In genomic region chr15:78415284-78415683, GRCh38 we compare ENCODE assay signal across 8 cellular contexts. TPM values are rescaled to one million over a fixed set of nuclear protein-coding genes. Genes with fewer than 3 reads are reported as not detected.
DNase-seq lines count a peak whose midpoint lies in the region; ATAC-seq and TF ChIP-seq lines count a peak whose summit lies in the region.

No MANE protein-coding gene starts in this region.

- POLR2A ChIA-PET in HEK293 (lab: Yijun Ruan, JAX), result interaction anchor here (2.0 kb wide), 1 partner anchor 17 kb away, joined by 5 read pairs; no protein-coding TSS in a partner anchor

- TF ChIP-seq POLR2A in prostate gland (IDR thresholded peaks at IDR 0.05), result no peak

- H3K4me1 ChIP-seq in HEK293 (ENCODE audit: control insufficient read depth, insufficient read depth, low read length) (peaks cover 12% of the 10 kb centered on the region), prostate gland (replicated peaks) (no peaks in the 10 kb centered on the region)

- no peaks in the 10 kb centered on the region for H3K27me3 ChIP-seq in prostate gland (replicated peaks; ENCODE audit: insufficient read depth)

- in situ Hi-C loops in GM13977 (cut with MboI; ENCODE audit: low pct_unique_long_range_greater_than_20kb, low sequenced_read_pairs, unreplicated experiment), result no loop called here

- H3K27ac ChIP-seq in HEK293 (ENCODE audit: extremely low read depth, low read depth, low read length) (no peak overlapping the region), prostate gland (no peak overlapping the region)

- CTCF ChIA-PET in HEK293 (lab: Yijun Ruan, JAX), result interaction anchor here (0.6 to 10.5 kb wide), 11 partner anchors 9 to 295 kb away, joined by 3 to 176 read pairs (median 3); no protein-coding TSS in a partner anchor

- 57% methylated on average over 4 of the region's 4 CpGs for WGBS in prostate gland

- TF ChIP-seq CTCF in HEK293 (tag by site-specific recombination; IDR thresholded peaks at IDR 0.05) (0 out of 2 replicates have a peak, but pooled peaks have one; percentile 40), prostate gland (IDR thresholded peaks at IDR 0.05) (peak in 3 of 4 experiments; percentile 29 to 39 (median 36)), GM13977 (IDR thresholded peaks at IDR 0.05; ENCODE audit: extremely low read depth, insufficient read depth, missing control alignments) (no peak)

- H3K9me3 ChIP-seq in HEK293 (ENCODE audit: control insufficient read depth, insufficient read depth, low read depth, low read length) (no peaks in the 10 kb centered on the region), prostate gland (no peaks in the 10 kb centered on the region)

- DNase-seq in NCI-H2171 treated with DMSO at 0.1 percent for 48 hours (lab: John Stamatoyannopoulos, UW), result peak; percentile 99
- DNase-seq in cerebellar cortex (ENCODE audit: low spot score), result peak; percentile 43
- DNase-seq in prostate gland (ENCODE audit: low spot score), result no peak
- no peak for DNase-seq in GM13977 (ENCODE audit: low spot score)

- no peak for ATAC-seq in GM18861 (IDR thresholded peaks at IDR 0.05; ENCODE audit: unreplicated experiment)
- no peak for ATAC-seq in GM18520 (IDR thresholded peaks at IDR 0.05; ENCODE audit: unreplicated experiment)
- ATAC-seq in HG02885 (IDR thresholded peaks at IDR 0.05; ENCODE audit: poor library complexity, unreplicated experiment), result no peak

- intact Hi-C loops in prostate gland (cut with DNase I), result no loop called here

- H3K36me3 ChIP-seq in HEK293 (ENCODE audit: control insufficient read depth in 2 of 2, insufficient read depth in 1 of 2, low read length in 2 of 2) (no peaks in the 10 kb centered on the region), prostate gland (no peaks in the 10 kb centered on the region)

- H3K4me3 ChIP-seq in HEK293 (ENCODE audit: low read depth, low read length) (no peak overlapping the region), prostate gland (no peak overlapping the region)

TF ChIP-seq in HEK293, 187 proteins besides CTCF, POLR2A, EP300 and RAD21:
- TF ChIP-seq ZNF654 (tag by site-specific recombination; IDR thresholded peaks at IDR 0.05; ENCODE audit: low read depth) (peak; percentile 61), PRDM6 (tag by site-specific recombination; IDR thresholded peaks at IDR 0.05) (peak; percentile 72), ZNF37A (tag by site-specific recombination; IDR thresholded peaks at IDR 0.05) (no peak), BCL6B (tag by site-specific recombination; IDR thresholded peaks at IDR 0.05) (no peak), ZNF148 (tag by site-specific recombination; IDR thresholded peaks at IDR 0.05; ENCODE audit: borderline replicate concordance) (no peak), ZNF843 (tag by site-specific recombination; IDR thresholded peaks at IDR 0.05) (no peak), ZNF311 (tag by site-specific recombination; IDR thresholded peaks at IDR 0.05; ENCODE audit: borderline replicate concordance) (no peak), ZNF121 (tag by site-specific recombination; IDR thresholded peaks at IDR 0.05) (no peak), ZNF214 (tag by site-specific recombination; IDR thresholded peaks at IDR 0.05; ENCODE audit: borderline replicate concordance) (no peak), ZNF621 (tag by site-specific recombination; IDR thresholded peaks at IDR 0.05) (no peak), ZNF791 (tag by site-specific recombination; IDR thresholded peaks at IDR 0.05) (no peak), EGR2 (tag by site-specific recombination; IDR thresholded peaks at IDR 0.05; ENCODE audit: low read depth) (no peak), WT1 (tag by site-specific recombination; IDR thresholded peaks at IDR 0.05) (peak; percentile 22; the same call in 1 of the 2 replicates), ZNF624 (tag by site-specific recombination; IDR thresholded peaks at IDR 0.05) (no peak), KLF9 (tag by site-specific recombination; IDR thresholded peaks at IDR 0.05; ENCODE audit: low read depth) (no peak), IKZF3 (tag by site-specific recombination; IDR thresholded peaks at IDR 0.05) (0 out of 2 replicates have a peak, but pooled peaks have one; percentile 36), ZEB2 (tag by site-specific recombination; IDR thresholded peaks at IDR 0.05) (no peak), OVOL3 (tag by site-specific recombination; IDR thresholded peaks at IDR 0.05) (no peak), ZNF146 (tag by site-specific recombination; IDR thresholded peaks at IDR 0.05) (no peak), ZNF350 (tag by site-specific recombination; IDR thresholded peaks at IDR 0.05) (no peak), SETDB1 (IDR thresholded peaks at IDR 0.05; ENCODE audit: insufficient read length, low read length) (no peak), ZNF426 (tag by site-specific recombination; IDR thresholded peaks at IDR 0.05) (no peak), ZNF473 (tag by site-specific recombination; IDR thresholded peaks at IDR 0.05) (no peak), ZNF292 (tag by site-specific recombination; IDR thresholded peaks at IDR 0.05; ENCODE audit: borderline replicate concordance, low read depth) (no peak), ZNF18 (tag by site-specific recombination; IDR thresholded peaks at IDR 0.05) (no peak)

RNA-seq across cellular contexts. Expression of gene IREB2, which starts 22.7 kb away (rescaled TPM):
- total RNA-seq in prostate gland, result 10 to 100 TPM; 30.5 to 39.0 TPM

Comparison
In these comparisons a context has a peak if more than half of its experiments do, and no peak if none do; other contexts are left out.
1. DNase-seq: peak in NCI-H2171 treated with DMSO at 0.1 percent for 48 hours (single experiment) and cerebellar cortex (single experiment); none in prostate gland (single experiment) and GM13977 (single experiment).